Comparison of ENCODE assay signal across 1 cellular context in genomic region chr22:46798366-46799057, GRCh38.
A peak's percentile ranks its signal among the peaks of the same experiment; 100 is the strongest.
TF ChIP-seq lines count a peak whose summit lies in the region.

No MANE protein-coding gene starts in this region.

TF ChIP-seq in K562, 482 proteins besides CTCF, POLR2A, EP300 and RAD21 (continued from another document):
- TF ChIP-seq ZBTB33 (CRISPR knock-in tag; IDR thresholded peaks at IDR 0.05): peak; percentile 51; the same call in 1 of the 2 replicates
- TF ChIP-seq DEAF1 (CRISPR knock-in tag; IDR thresholded peaks at IDR 0.05): peak; percentile 41; the same call in 1 of the 2 replicates
- TF ChIP-seq YY1 (IDR thresholded peaks at IDR 0.05; ENCODE audit: borderline replicate concordance in 1 of 3, control insufficient read depth in 1 of 3, extremely low read depth in 1 of 3, insufficient read depth in 3 of 3, insufficient read length in 1 of 3, insufficient replicate concordance in 2 of 3, low read depth in 1 of 3, low read length in 2 of 3): peak in 1 of 3 experiments; percentile 50
- peak; percentile 92 for TF ChIP-seq STAG1 (CRISPR knock-in tag; IDR thresholded peaks at IDR 0.05; ENCODE audit: borderline replicate concordance)
- peak; percentile 15 to 38; a peak in 3 of 4 replicates for TF ChIP-seq NRF1 (conservative IDR thresholded peaks at IDR 0.05 in 1 of 2, IDR thresholded peaks at IDR 0.05 in 1 of 2)
- TF ChIP-seq ZBTB11 (CRISPR knock-in tag; IDR thresholded peaks at IDR 0.05): no peak
- TF ChIP-seq SMC3 (conservative IDR thresholded peaks at IDR 0.05; ENCODE audit: insufficient read depth, low read depth, low read length): peak; percentile 75
- no peak for TF ChIP-seq TAL1 (IDR thresholded peaks at IDR 0.05)
